In genomic region chr13:48831248-48831647, GRCh38 we compare ENCODE assay signal across 19 cellular contexts.
DNase-seq lines count a peak whose midpoint lies in the region; ATAC-seq, FAIRE-seq and TF ChIP-seq lines count a peak whose summit lies in the region.
"Had no signal": no experiment of that assay in that cellular context is flagged by ENCODE, and none has a peak within 500 bp of the region (broad histone marks: within the 10 kb centered on the region; RNA-seq: fewer than 3 reads in every experiment).

No MANE protein-coding gene starts in this region.

- H3K9ac ChIP-seq in astrocyte (ENCODE audit: low read length) = no peak overlapping the region

- H3K4me2 ChIP-seq in astrocyte (ENCODE audit: low read length) = no peak overlapping the region

- H3K79me2 ChIP-seq in astrocyte (ENCODE audit: insufficient read depth, low read length) = no peaks in the 10 kb centered on the region

- H4K20me1 ChIP-seq in astrocyte (ENCODE audit: insufficient read depth, low read length) = no peaks in the 10 kb centered on the region

- H3K4me1 ChIP-seq in astrocyte (ENCODE audit: insufficient read depth, low read length) = peaks cover 6% of the 10 kb centered on the region
- H3K4me1 ChIP-seq: left ventricle myocardium inferior, upper lobe of left lung had no signal

- peaks cover 8% of the 10 kb centered on the region for H3K9me3 ChIP-seq in astrocyte (ENCODE audit: insufficient read depth, low read depth, low read length)

- H3K36me3 Mint-ChIP-seq in astrocyte (ENCODE audit: low read depth, unreplicated experiment) = peaks cover 3% of the 10 kb centered on the region

- no peak overlapping the region for H3K4me3 Mint-ChIP-seq in astrocyte (ENCODE audit: unreplicated experiment)
- H3K4me3 Mint-ChIP-seq: dendritic cell treated with granulocyte-macrophage colony-stimulating factor and Interleukin-4, amounts not matched to agents 40 ng/mL and 50 ng/mL, for 4 days; T-helper 1 cell treated with Interleukin-12 subunit alpha and Interleukin-12 subunit beta and Interleukin-4 antibody, amounts not matched to agents 30 μg/mL and 1 μg/mL, for 36 hours had no signal

- no peak overlapping the region for H3K4me3 ChIP-seq in astrocyte (ENCODE audit: insufficient read depth, low read depth, low read length)
- H3K4me3 ChIP-seq: esophagus muscularis mucosa, left ventricle myocardium inferior, upper lobe of left lung had no signal

- no peak for TF ChIP-seq POLR2A in GM12891 (IDR thresholded peaks at IDR 0.05; ENCODE audit: low read depth, low read length)

- peak overlapping the region; percentile 66 for H3K27ac Mint-ChIP-seq in astrocyte (ENCODE audit: unreplicated experiment)
- H3K27ac Mint-ChIP-seq: dendritic cell treated with granulocyte-macrophage colony-stimulating factor and Interleukin-4, amounts not matched to agents 40 ng/mL and 50 ng/mL, for 4 days; T-helper 1 cell treated with Interleukin-12 subunit alpha and Interleukin-12 subunit beta and Interleukin-4 antibody, amounts not matched to agents 30 μg/mL and 1 μg/mL, for 36 hours had no signal

- ATAC-seq in HG02870 (IDR thresholded peaks at IDR 0.05; ENCODE audit: unreplicated experiment) = peak; percentile 58
- ATAC-seq in GM19467 (IDR thresholded peaks at IDR 0.05; ENCODE audit: unreplicated experiment) = no peak

- H3K4me1 Mint-ChIP-seq in astrocyte (ENCODE audit: low read depth, unreplicated experiment) = peaks cover 20% of the 10 kb centered on the region

- FAIRE-seq in GM12891 (lab: Jason Lieb, UNC) (peak; percentile 67), GM19239 (lab: Jason Lieb, UNC) (peak; percentile 89), astrocyte (lab: Jason Lieb, UNC) (no peak)

- no peak overlapping the region for H3K27ac ChIP-seq in astrocyte (ENCODE audit: low read depth, low read length)
- H3K27ac ChIP-seq: esophagus muscularis mucosa, left ventricle myocardium inferior, upper lobe of left lung had no signal

- no peak overlapping the region for H2AFZ ChIP-seq in astrocyte (ENCODE audit: low read depth, low read length)

- TF ChIP-seq CTCF in astrocyte (IDR thresholded peaks at IDR 0.05; ENCODE audit: insufficient read depth, low read depth, low read length) = no peak

- H3K9me3 Mint-ChIP-seq in astrocyte (ENCODE audit: unreplicated experiment) = peaks cover 14% of the 10 kb centered on the region

- H3K27me3 ChIP-seq in astrocyte (ENCODE audit: insufficient read depth, low read length) = no peaks in the 10 kb centered on the region
- H3K27me3 ChIP-seq: esophagus muscularis mucosa, upper lobe of left lung had no signal

- no peak for DNase-seq in GM12891 (ENCODE audit: insufficient read length, low spot score)
- no peak for DNase-seq in GM19239 (ENCODE audit: insufficient read length, low spot score)
- peak; percentile 14 for DNase-seq in astrocyte (ENCODE audit: low read depth)
- DNase-seq in retina = no peak
- no peak for DNase-seq in NCI-H82 treated with DMSO at 0.1 percent for 48 hours (lab: John Stamatoyannopoulos, UW; ENCODE audit: unreplicated experiment)
- no peak for DNase-seq in NCI-H345 treated with DMSO at 0.1 percent for 48 hours (lab: John Stamatoyannopoulos, UW; ENCODE audit: unreplicated experiment)
- DNase-seq: activated CD4-positive, alpha-beta T cell treated with anti-CD3 and anti-CD28 coated beads for 4 hours; activated T-cell treated with anti-CD3 and anti-CD28 coated beads, Interleukin-2, amount 50 U/mL, for 1 hour; amygdala; left ventricle myocardium inferior; NCI-H1930; NCI-H774; stimulated activated CD4-positive, alpha-beta T cell treated with anti-CD3 and anti-CD28 coated beads, Interleukin-2, amount 100 ng/mL, for 24 hours; upper lobe of left lung had no signal

- H3K27me3 Mint-ChIP-seq in astrocyte (ENCODE audit: low read depth, unreplicated experiment) = no peaks in the 10 kb centered on the region

- H3K36me3 ChIP-seq in astrocyte (ENCODE audit: insufficient read depth, low read length) = no peaks in the 10 kb centered on the region
- H3K36me3 ChIP-seq: esophagus muscularis mucosa, left ventricle myocardium inferior, upper lobe of left lung had no signal

TF ChIP-seq in GM12891, 5 proteins besides CTCF, POLR2A, EP300 and RAD21:
- TF ChIP-seq POU2F2 (IDR thresholded peaks at IDR 0.05; ENCODE audit: low read depth, low read length) (no peak), SPI1 (IDR thresholded peaks at IDR 0.05; ENCODE audit: low read depth, low read length) (0 out of 2 replicates have a peak, but pooled peaks have one; percentile 36)
